In the genomic region with DNA sequence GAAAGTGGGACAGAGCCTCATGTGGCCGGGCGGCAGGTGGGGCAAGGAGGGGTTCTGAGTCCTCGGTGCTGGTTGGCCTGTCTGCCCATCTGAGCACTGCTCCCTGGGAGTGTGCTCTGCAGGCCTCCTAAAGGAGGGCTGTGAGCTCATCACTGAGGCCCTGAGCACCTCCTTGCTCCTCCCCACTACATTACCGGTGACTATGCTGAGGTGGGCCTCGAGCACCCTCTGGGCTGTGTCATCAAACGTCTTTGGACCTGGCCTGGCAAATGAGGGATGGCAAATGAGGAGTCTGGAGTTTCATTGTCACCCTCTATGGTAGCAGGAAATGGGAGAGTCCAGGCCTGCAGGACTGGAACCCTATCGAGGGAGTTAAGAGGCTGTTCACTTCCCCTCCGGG, we compare ENCODE assay signal across 26 cellular contexts.
"Had no signal": no experiment of that assay in that cellular context is flagged by ENCODE, and none has a peak within 500 bp of the region (broad histone marks: within the 10 kb centered on the region; RNA-seq: fewer than 3 reads in every experiment).

No MANE protein-coding gene starts in this region.

- H3K4me1 ChIP-seq: foreskin keratinocyte, gastroesophageal sphincter had no signal

- H3K4me3 Mint-ChIP-seq: immature natural killer cell, memory B cell had no signal

- H3K27me3 ChIP-seq: foreskin keratinocyte, hepatocyte had no signal

- H3K4me2 ChIP-seq: hepatocyte had no signal

- H3K27ac Mint-ChIP-seq: immature natural killer cell, memory B cell had no signal

- H3K4me3 ChIP-seq: coronary artery, dorsolateral prefrontal cortex, esophagus muscularis mucosa, gastroesophageal sphincter, heart left ventricle, hepatocyte, lung had no signal

- ATAC-seq: foreskin keratinocyte, gastroesophageal sphincter, left colon, left lobe of liver, left ventricle myocardium superior had no signal

- H3K9me3 ChIP-seq: heart left ventricle had no signal

- H3K36me3 ChIP-seq: esophagus muscularis mucosa, gastroesophageal sphincter, heart left ventricle had no signal

- H3K27ac ChIP-seq: coronary artery, esophagus muscularis mucosa, foreskin keratinocyte, gastroesophageal sphincter, heart left ventricle, hepatocyte had no signal

- DNase-seq: dermis blood vessel endothelial cell; effector CD4-positive, alpha-beta T cell; effector memory CD4-positive, alpha-beta T cell; foreskin keratinocyte; heart left ventricle; hypothalamus; immature natural killer cell; islet precursor cell; kidney; kidney glomerular epithelial cell; left colon; left ventricle myocardium superior; mammary epithelial cell; mesendoderm; midbrain had no signal

- FAIRE-seq: colon, endothelial cell of umbilical vein, frontal cortex, kidney had no signal

- H2AFZ ChIP-seq: hepatocyte had no signal
